Comparison of ENCODE assay signal across 9 cellular contexts in genomic region chr3:77254967-77255831, GRCh38.
DNase-seq lines count a peak whose midpoint lies in the region; ATAC-seq and TF ChIP-seq lines count a peak whose summit lies in the region.
"Had no signal": no experiment of that assay in that cellular context is flagged by ENCODE, and none has a peak within 500 bp of the region (broad histone marks: within the 10 kb centered on the region; RNA-seq: fewer than 3 reads in every experiment).

No MANE protein-coding gene starts in this region.

- ATAC-seq in HG02852 (IDR thresholded peaks at IDR 0.05; ENCODE audit: unreplicated experiment) (peak; percentile 86), heart right ventricle (peak in 2 of 8 donors; percentile 58 to 70), gastrocnemius medialis (peak in 1 of 2 donors; percentile 73)
- no peak for ATAC-seq in stimulated activated effector memory CD8-positive, alpha-beta T cell treated with anti-CD3 and anti-CD28 coated beads, Interleukin-12 subunit alpha, Interleukin-12 subunit beta, amount 100 ng/mL, for 72 hours

- H3K4me3 Mint-ChIP-seq in stimulated activated effector memory CD8-positive, alpha-beta T cell treated with anti-CD3 and anti-CD28 coated beads, Interleukin-12 subunit alpha, Interleukin-12 subunit beta, amount 100 ng/mL, for 72 hours, result no peak overlapping the region
- H3K4me3 Mint-ChIP-seq: dendritic cell treated with granulocyte-macrophage colony-stimulating factor and Interleukin-4, amounts not matched to agents 40 ng/mL and 50 ng/mL, for 4 days had no signal

- intact Hi-C loops in heart right ventricle (cut with DNase I), result loop anchor here (1.0 to 10.0 kb wide), 4 partner anchors 210 to 218 kb away; partner anchors contain the start of gene ROBO2 (in 2 of the 10)
- intact Hi-C loops in gastrocnemius medialis (cut with DNase I; ENCODE audit: low total_unique reads), result loop anchor here (1.0 kb wide), 1 partner anchor 217 kb away; no protein-coding TSS in a partner anchor

- no peaks in the 10 kb centered on the region for H3K9me3 ChIP-seq in heart right ventricle
- no peaks in the 10 kb centered on the region for H3K9me3 ChIP-seq in gastrocnemius medialis

- H3K27me3 ChIP-seq in heart right ventricle (no peaks in the 10 kb centered on the region), gastrocnemius medialis (no peaks in the 10 kb centered on the region)

- DNase-seq in A172 (ENCODE audit: low spot score), result peak; percentile 36
- peak; percentile 26 for DNase-seq in NCI-H2029 (lab: John Stamatoyannopoulos, UW)
- DNase-seq in heart right ventricle, result peak in 1 of 2 donors; percentile 40
- no peak for DNase-seq in gastrocnemius medialis
- no peak for DNase-seq in stimulated activated effector memory CD8-positive, alpha-beta T cell treated with anti-CD3 and anti-CD28 coated beads, Interleukin-12 subunit alpha, Interleukin-12 subunit beta, amount 100 ng/mL, for 72 hours (ENCODE audit: low spot score in 2 of 2)

- no peaks in the 10 kb centered on the region for H3K4me1 Mint-ChIP-seq in stimulated activated effector memory CD8-positive, alpha-beta T cell treated with anti-CD3 and anti-CD28 coated beads, Interleukin-12 subunit alpha, Interleukin-12 subunit beta, amount 100 ng/mL, for 72 hours

- H3K4me3 ChIP-seq in WI38 (ENCODE audit: low read depth, low read length), result no peak overlapping the region
- no peak overlapping the region for H3K4me3 ChIP-seq in heart right ventricle
- no peak overlapping the region for H3K4me3 ChIP-seq in gastrocnemius medialis

- no peak for TF ChIP-seq POLR2A in gastrocnemius medialis (IDR thresholded peaks at IDR 0.05)

- H3K27ac Mint-ChIP-seq in stimulated activated effector memory CD8-positive, alpha-beta T cell treated with anti-CD3 and anti-CD28 coated beads, Interleukin-12 subunit alpha, Interleukin-12 subunit beta, amount 100 ng/mL, for 72 hours, result no peak overlapping the region
- H3K27ac Mint-ChIP-seq: dendritic cell treated with granulocyte-macrophage colony-stimulating factor and Interleukin-4, amounts not matched to agents 40 ng/mL and 50 ng/mL, for 4 days had no signal

- no peak overlapping the region for H3K27ac ChIP-seq in heart right ventricle
- no peak overlapping the region for H3K27ac ChIP-seq in gastrocnemius medialis

- in situ Hi-C loops in gastrocnemius medialis (cut with MboI; ENCODE audit: low sequenced_read_pairs in 4 of 4), result loop anchor here in 3 of 4 donors (5.0 to 10.0 kb wide), 3 partner anchors 210 to 220 kb away; partner anchors contain the start of gene ROBO2 (in 2 of the 3)

- no peaks in the 10 kb centered on the region for H3K36me3 ChIP-seq in heart right ventricle
- no peaks in the 10 kb centered on the region for H3K36me3 ChIP-seq in gastrocnemius medialis

- 71% methylated on average over 3 of the region's 3 CpGs for WGBS in heart right ventricle, 2 donors

- H3K9me3 Mint-ChIP-seq in stimulated activated effector memory CD8-positive, alpha-beta T cell treated with anti-CD3 and anti-CD28 coated beads, Interleukin-12 subunit alpha, Interleukin-12 subunit beta, amount 100 ng/mL, for 72 hours, result peaks cover 12% of the 10 kb centered on the region
- H3K9me3 Mint-ChIP-seq: dendritic cell treated with granulocyte-macrophage colony-stimulating factor and Interleukin-4, amounts not matched to agents 40 ng/mL and 50 ng/mL, for 4 days had no signal

- no peaks in the 10 kb centered on the region for H3K36me3 Mint-ChIP-seq in stimulated activated effector memory CD8-positive, alpha-beta T cell treated with anti-CD3 and anti-CD28 coated beads, Interleukin-12 subunit alpha, Interleukin-12 subunit beta, amount 100 ng/mL, for 72 hours

- TF ChIP-seq CTCF in GM12873 (IDR thresholded peaks at IDR 0.05; ENCODE audit: insufficient read depth, low read depth, low read length, missing control alignments) (peak; percentile 55), WI38 (IDR thresholded peaks at IDR 0.05; ENCODE audit: low read depth, low read length) (peak; percentile 52; the same call in 1 of the 2 replicates), heart right ventricle (IDR thresholded peaks at IDR 0.05) (peak in 8 of 9 donors; percentile 40 to 75 (median 64)), gastrocnemius medialis (IDR thresholded peaks at IDR 0.05 in 4 of 5, conservative IDR thresholded peaks at IDR 0.05 in 1 of 5) (peak; percentile 21 to 45 (median 41))

- H3K4me1 ChIP-seq in heart right ventricle (no peaks in the 10 kb centered on the region), gastrocnemius medialis (no peaks in the 10 kb centered on the region)

Comparison
In these comparisons a context has a peak if more than half of its experiments do, and no peak if none do; other contexts are left out.
1. DNase-seq: peak in A172 (single experiment) and NCI-H2029 (single experiment); none in gastrocnemius medialis (0 of 2) and stimulated activated effector memory CD8-positive, alpha-beta T cell treated with anti-CD3 and anti-CD28 coated beads, Interleukin-12 subunit alpha, Interleukin-12 subunit beta, amount 100 ng/mL, for 72 hours (0 of 2).
2. Peak in every context shown above with its lines, with median percentiles within 50 percentile points of each other: CTCF ChIP-seq.